8 cellular contexts compared by ENCODE assay signal in the genomic region with DNA sequence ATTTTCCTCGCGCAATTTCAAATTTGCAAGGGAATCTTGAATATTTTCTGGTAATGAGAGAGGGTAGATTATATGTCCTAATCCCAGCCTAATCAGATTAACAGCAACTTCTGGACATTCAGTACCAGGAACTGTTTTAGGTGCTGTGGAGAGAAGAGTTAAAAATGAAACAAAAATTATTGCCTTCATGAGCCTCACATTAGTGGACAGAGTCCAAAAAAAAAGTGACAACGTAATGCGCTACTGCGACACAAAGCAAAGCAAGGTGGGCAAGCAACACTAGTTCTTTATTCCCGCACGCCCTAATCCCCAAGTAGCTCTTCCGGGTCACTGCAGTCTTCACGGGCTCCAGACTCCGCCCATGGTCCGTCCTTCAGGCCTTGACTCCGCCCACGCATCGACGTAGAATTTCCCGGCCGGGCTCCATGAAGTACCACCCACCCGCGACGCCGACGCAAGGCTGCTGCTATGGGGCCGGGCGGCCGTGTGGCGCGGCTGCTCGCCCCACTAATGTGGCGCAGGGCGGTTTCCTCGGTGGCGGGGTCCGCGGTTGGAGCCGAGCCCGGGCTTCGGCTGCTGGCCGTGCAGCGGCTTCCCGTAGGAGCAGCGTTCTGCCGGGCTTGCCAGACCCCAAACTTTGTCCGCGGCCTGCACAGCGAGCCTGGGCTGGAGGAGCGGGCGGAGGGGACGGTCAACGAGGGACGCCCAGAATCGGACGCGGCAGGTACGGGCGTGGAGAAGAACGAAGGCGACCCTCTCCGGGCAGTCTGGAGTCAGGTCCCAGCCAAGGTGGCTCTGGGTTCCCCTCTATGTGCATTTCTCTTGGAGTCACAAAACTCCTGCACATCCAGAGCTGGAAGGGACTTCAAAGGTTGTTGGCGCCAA. TPM values are rescaled to one million over a fixed set of nuclear protein-coding genes. Genes with fewer than 3 reads are reported as not detected.
DNase-seq lines count a peak whose midpoint lies in the region; ATAC-seq and TF ChIP-seq lines count a peak whose summit lies in the region.

A gene (plus strand): TSS at position 455 of the 885 bp plus-strand sequence. CDS start 14 bp downstream, at position 469.

- CTCF ChIA-PET in Panc1 (lab: Charles Lee), result interaction anchor here (0.9 kb wide), 1 partner anchor 26 kb away, joined by 3 read pairs; no protein-coding TSS in a partner anchor

- peak; percentile 100 for ATAC-seq in GM21723 (IDR thresholded peaks at IDR 0.05; ENCODE audit: unreplicated experiment)
- ATAC-seq in Panc1, result peak; percentile 98
- peak; percentile 98 to 99 for ATAC-seq in activated T-cell treated with anti-CD3 and anti-CD28 coated beads, Interleukin-2, amount 50 U/mL, for 4 hours

- H3K27me3 Mint-ChIP-seq in activated T-cell treated with anti-CD3 and anti-CD28 coated beads, Interleukin-2, amount 50 U/mL, for 4 hours (ENCODE audit: low read depth), result no peaks in the 10 kb centered on the region

- H3K27ac ChIP-seq in Panc1 (ENCODE audit: low read length) (peak within 1 kb of the TSS; percentile 97), esophagus (ENCODE audit: low read depth in 2 of 2, low read length in 1 of 2) (peak within 1 kb of the TSS; percentile 83 to 91)

- no peak for TF ChIP-seq CTCF in Panc1 (IDR thresholded peaks at IDR 0.05)

- peaks cover 3% of the 10 kb centered on the region; the same call in 1 of the 2 replicates for H3K36me3 ChIP-seq in Panc1 (ENCODE audit: control insufficient read depth, insufficient read depth, low read length)
- H3K36me3 ChIP-seq in esophagus (ENCODE audit: control insufficient read depth in 2 of 2, insufficient read depth in 2 of 2, low read length in 1 of 2), result no peaks in the 10 kb centered on the region
- H3K36me3 ChIP-seq in mucosa of stomach (ENCODE audit: control insufficient read depth, insufficient read depth, low read length), result no peaks in the 10 kb centered on the region

- H3K4me3 Mint-ChIP-seq in activated T-cell treated with anti-CD3 and anti-CD28 coated beads, Interleukin-2, amount 50 U/mL, for 4 hours, result peak within 1 kb of the TSS; percentile 95

- peak within 1 kb of the TSS; percentile 76 to 99 for H3K4me3 ChIP-seq in Panc1 (ENCODE audit: low read depth in 2 of 2, low read length in 2 of 2)
- H3K4me3 ChIP-seq in esophagus (ENCODE audit: low read depth in 1 of 2, low read length in 2 of 2), result peak within 1 kb of the TSS; percentile 89 to 93
- peak within 1 kb of the TSS; percentile 78 for H3K4me3 ChIP-seq in mucosa of stomach (ENCODE audit: low read length)

- H3K36me3 Mint-ChIP-seq in activated T-cell treated with anti-CD3 and anti-CD28 coated beads, Interleukin-2, amount 50 U/mL, for 4 hours (ENCODE audit: insufficient read depth), result peaks cover 12% of the 10 kb centered on the region

- no peaks in the 10 kb centered on the region for H3K9me3 Mint-ChIP-seq in activated T-cell treated with anti-CD3 and anti-CD28 coated beads, Interleukin-2, amount 50 U/mL, for 4 hours

- peaks cover 13% of the 10 kb centered on the region for H3K4me1 ChIP-seq in Panc1 (ENCODE audit: control insufficient read depth, insufficient read depth, low read length)
- H3K4me1 ChIP-seq in esophagus (ENCODE audit: control insufficient read depth in 2 of 2, insufficient read depth in 2 of 2, low read length in 1 of 2), result peaks cover 0 to 3% of the 10 kb centered on the region in 2 donors
- peaks cover 12% of the 10 kb centered on the region for H3K4me1 ChIP-seq in mucosa of stomach (ENCODE audit: control insufficient read depth, insufficient read depth, low read length)

- BruUV-seq in Panc1 (replicated peaks; lab: Mats Ljungman, UMichigan), result no TSS peak

- H3K27me3 ChIP-seq in Panc1 (ENCODE audit: control insufficient read depth, insufficient read depth, low read length) (no peaks in the 10 kb centered on the region), esophagus (ENCODE audit: control insufficient read depth in 1 of 2, insufficient read depth in 2 of 2, low read length in 2 of 2) (no peaks in the 10 kb centered on the region), mucosa of stomach (ENCODE audit: control insufficient read depth, insufficient read depth, low read length) (no peaks in the 10 kb centered on the region)

- intact Hi-C loops in Panc1 (cut with micrococcal nuclease; ENCODE audit: unreplicated experiment), result no loop called here

- peak within 1 kb of the TSS; percentile 91 for H3K9ac ChIP-seq in mucosa of stomach (ENCODE audit: low read length)

- H3K4me1 Mint-ChIP-seq in activated T-cell treated with anti-CD3 and anti-CD28 coated beads, Interleukin-2, amount 50 U/mL, for 4 hours (ENCODE audit: low read depth), result peaks cover 44% of the 10 kb centered on the region

- in situ Hi-C loops in Panc1 (cut with HindIII; ENCODE audit: low pct_unique_long_range_greater_than_20kb, low sequenced_read_pairs), result no loop called here

- POLR2A ChIA-PET in Panc1 (lab: Charles Lee), result interaction anchor here (0.5 to 1.0 kb wide), 6 partner anchors 9 to 318 kb away, joined by 3 to 6 read pairs (median 4); no protein-coding TSS in a partner anchor

- H3K9me3 ChIP-seq in Panc1 (ENCODE audit: control insufficient read depth, insufficient read depth, low read depth, low read length) (no peaks in the 10 kb centered on the region), esophagus (ENCODE audit: control insufficient read depth in 2 of 2, insufficient read depth in 1 of 2, low read depth in 1 of 2, low read length in 1 of 2) (no peaks in the 10 kb centered on the region), mucosa of stomach (ENCODE audit: control insufficient read depth, low read length) (no peaks in the 10 kb centered on the region)

- DNase-seq in DMS53 (lab: John Stamatoyannopoulos, UW) (peak; percentile 99), KG1 (lab: John Stamatoyannopoulos, UW) (peak; percentile 91), Panc1 (ENCODE audit: low read depth, low spot score) (peak; percentile 94)
- DNase-seq in activated T-cell treated with anti-CD3 and anti-CD28 coated beads, Interleukin-2, amount 50 U/mL, for 4 hours, result peak; percentile 97
- peak; percentile 90 to 96 for DNase-seq in stimulated activated CD8-positive, alpha-beta memory T cell treated with anti-CD3 and anti-CD28 coated beads, Interleukin-7, amount 100 ng/mL, for 1 hour (ENCODE audit: low read depth in 2 of 2)

- 2% methylated on average over 59 of the region's 59 CpGs for WGBS in esophagus, 2 donors

RNA-seq across cellular contexts. Expression of the gene that starts here (rescaled TPM):
- 111 TPM for total RNA-seq in Panc1 (2021; ENCODE audit: unreplicated experiment)
- 100 TPM for polyA plus RNA-seq in Panc1 (2012; ENCODE audit: insufficient read length)
- 100 to 1,000 TPM in 2 of 3 donors, 10 to 100 TPM in 1; 96.5 to 121 (median 113) TPM for total RNA-seq in activated T-cell treated with anti-CD3 and anti-CD28 coated beads, Interleukin-2, amount 50 U/mL, for 4 hours
- polyA plus RNA-seq in esophagus, result 10 to 100 TPM; 11.3 to 40.7 TPM

Comparison
In these comparisons a context has a peak if more than half of its experiments do, and no peak if none do; other contexts are left out.
1. Peak in every context shown above with its lines: DNase-seq, ATAC-seq, H3K4me3 ChIP-seq and H3K27ac ChIP-seq.